Comparison of ENCODE assay signal across 7 cellular contexts in genomic region chr20:37524859-37525708, GRCh38. TPM values are rescaled to one million over a fixed set of nuclear protein-coding genes. Genes with fewer than 3 reads are reported as not detected.
A peak's percentile ranks its signal among the peaks of the same experiment; 100 is the strongest.
DNase-seq lines count a peak whose midpoint lies in the region; ATAC-seq and TF ChIP-seq lines count a peak whose summit lies in the region.

No MANE protein-coding gene starts in this region.

- H3K4me3 Mint-ChIP-seq in GM23338 = peak overlapping the region; percentile 94

- H3K9ac ChIP-seq in fibroblast of lung (ENCODE audit: insufficient read depth, low read length) = no peak overlapping the region

- H3K27me3 ChIP-seq in GM23338 (ENCODE audit: insufficient read depth) (no peaks in the 10 kb centered on the region), fibroblast of lung (ENCODE audit: control insufficient read depth, insufficient read depth, low read length) (no peaks in the 10 kb centered on the region), spleen (replicated peaks in 1 of 7) (no peaks in the 10 kb centered on the region)

- intact Hi-C loops in spleen (cut with DNase I; ENCODE audit: low total_unique reads) = loop anchor here (5.0 kb wide), 1 partner anchor 328 kb away; no protein-coding TSS in a partner anchor

- WGBS in spleen, 5 donors = 60 to 86% (median 65%) methylated on average over 5 to 6 of the region's 6 CpGs

- peaks cover 19% of the 10 kb centered on the region for H3K9me3 Mint-ChIP-seq in GM23338

- peaks cover 61% of the 10 kb centered on the region for H3K4me1 Mint-ChIP-seq in GM23338

- H3F3A ChIP-seq in GM23338 (replicated peaks; ENCODE audit: low read depth) = no peaks in the 10 kb centered on the region

- peaks cover 74% of the 10 kb centered on the region for H3K79me2 ChIP-seq in GM23338 (replicated peaks; ENCODE audit: insufficient read depth)
- H3K79me2 ChIP-seq in fibroblast of lung (ENCODE audit: control insufficient read depth, insufficient read depth, low read length) = peaks cover 64% of the 10 kb centered on the region

- H3K36me3 ChIP-seq in GM23338 (ENCODE audit: insufficient read depth) (no peaks in the 10 kb centered on the region; the same call in 1 of the 2 replicates), fibroblast of lung (ENCODE audit: control insufficient read depth, insufficient read depth, low read length) (peaks cover 3% of the 10 kb centered on the region), spleen (peaks cover 0 to 25% (median 0%) of the 10 kb centered on the region in 6 donors)

- H3K4me2 ChIP-seq in GM23338 (peak overlapping the region; percentile 93), fibroblast of lung (ENCODE audit: extremely low read depth, insufficient read depth, low read length) (peak overlapping the region; percentile 33)

- H3K27ac ChIP-seq in GM23338 (ENCODE audit: low read depth) (no peak overlapping the region; the same call in 1 of the 2 replicates), RWPE1 (peak overlapping the region; percentile 97), fibroblast of lung (ENCODE audit: insufficient read depth, low read length) (no peak overlapping the region), spleen (peak overlapping the region in 2 of 8 donors; percentile 19 to 98)

- H3K9me3 ChIP-seq in fibroblast of lung (ENCODE audit: control insufficient read depth, insufficient read depth, low read depth, low read length) (no peaks in the 10 kb centered on the region), spleen (no peaks in the 10 kb centered on the region)

- no peaks in the 10 kb centered on the region for H3K9me2 ChIP-seq in GM23338 (ENCODE audit: insufficient read depth)

- no peak for DNase-seq in GM23338 (ENCODE audit: low spot score)
- peak; percentile 100 for DNase-seq in RWPE1 (ENCODE audit: low spot score)
- peak in 1 of 2 donors; percentile 69 for DNase-seq in fibroblast of lung (ENCODE audit: low read depth in 2 of 2)
- DNase-seq in spleen = peak; percentile 39
- DNase-seq in mucosa of gallbladder (ENCODE audit: low spot score) = no peak
- no peak for DNase-seq in NCI-H128 (lab: John Stamatoyannopoulos, UW; ENCODE audit: unreplicated experiment)

- POLR2A ChIA-PET in RWPE1 (lab: Yijun Ruan, JAX; ENCODE audit: low non-redundant PET) = no interaction called here

- TF ChIP-seq POLR2A in spleen (IDR thresholded peaks at IDR 0.05) = no peak

- H3K4me3 ChIP-seq in GM23338 = peak overlapping the region; percentile 84
- H3K4me3 ChIP-seq in fibroblast of lung (replicated peaks in 1 of 4; ENCODE audit: control extremely low read depth in 1 of 4, insufficient read depth in 1 of 4, low read depth in 3 of 4, low read length in 4 of 4) = no peak overlapping the region
- peak overlapping the region in 1 of 8 donors; percentile 98 for H3K4me3 ChIP-seq in spleen

- no peak for TF ChIP-seq CTCF in GM23338 (conservative IDR thresholded peaks at IDR 0.05; ENCODE audit: low read depth in 2 of 2)
- TF ChIP-seq CTCF in RWPE1 (conservative IDR thresholded peaks at IDR 0.05; ENCODE audit: low read depth) = no peak
- TF ChIP-seq CTCF in fibroblast of lung (conservative IDR thresholded peaks at IDR 0.05 in 1 of 2, IDR thresholded peaks at IDR 0.05 in 1 of 2; ENCODE audit: low read depth in 1 of 2, low read length in 2 of 2) = no peak
- no peak for TF ChIP-seq CTCF in spleen (IDR thresholded peaks at IDR 0.05 in 8 of 11, conservative IDR thresholded peaks at IDR 0.05 in 3 of 11)

- CTCF ChIA-PET in RWPE1 (lab: Yijun Ruan, JAX) = interaction anchor here (0.6 kb wide), 2 partner anchors 9 to 329 kb away, joined by 3 read pairs; no protein-coding TSS in a partner anchor

- H3K27ac Mint-ChIP-seq in GM23338 = peak overlapping the region; percentile 17

- H2AFZ ChIP-seq in GM23338 (no peak overlapping the region), fibroblast of lung (ENCODE audit: low read length) (no peak overlapping the region)

- peaks cover 45% of the 10 kb centered on the region for H3K36me3 Mint-ChIP-seq in GM23338 (ENCODE audit: low read depth)

- H3K4me1 ChIP-seq in GM23338 (ENCODE audit: insufficient read depth) (peaks cover 49% of the 10 kb centered on the region), fibroblast of lung (ENCODE audit: control insufficient read depth, extremely low read depth, insufficient read depth, low read length) (peaks cover 10% of the 10 kb centered on the region), spleen (peaks cover 16 to 87% (median 63%) of the 10 kb centered on the region in 6 donors)

- H4K20me1 ChIP-seq in GM23338 (replicated peaks; ENCODE audit: insufficient read depth) (peaks cover 27% of the 10 kb centered on the region), fibroblast of lung (ENCODE audit: control insufficient read depth, extremely low read depth, insufficient read depth, low read length) (peaks cover 2% of the 10 kb centered on the region)

- H3K27me3 Mint-ChIP-seq in GM23338 (ENCODE audit: insufficient read depth, low read depth, poor library complexity) = peaks cover 21% of the 10 kb centered on the region

- no peak for ATAC-seq in GM23338
- no peak for ATAC-seq in GM19328 (IDR thresholded peaks at IDR 0.05; ENCODE audit: unreplicated experiment)

TF ChIP-seq in GM23338, 12 proteins besides CTCF, POLR2A, EP300 and RAD21 (continues in another document):
- TF ChIP-seq ZNF462 (CRISPR knock-in tag; IDR thresholded peaks at IDR 0.05) = no peak

RNA-seq across cellular contexts. Expression of gene BLCAP, which starts 2.6 kb away (rescaled TPM):
- total RNA-seq in GM23338 (2014; rRNA removed; shearing (Covaris generic)) = 63.5 and 64.8 TPM in 2 replicates
- polyA plus RNA-seq in GM23338 (2016; fragmentation: Nextera tagmentation; extraction: Ambion mirVana) (58.9 and 62.2 TPM in 2 replicates), fibroblast of lung (76.7 and 83.1 TPM in 2 replicates), spleen (10 to 100 TPM; 56.8 to 70.9 (median 59.0) TPM)
- total RNA-seq in fibroblast of lung (19.3 and 31.0 TPM in 2 replicates), spleen (10 to 100 TPM; 62.5 to 94.7 (median 69.5) TPM), mucosa of gallbladder (90.3 TPM)
- polyA plus RNA-seq in fibroblast of lung (2012) = 42.8 and 45.3 TPM in 2 replicates
- polyA minus RNA-seq in fibroblast of lung (ENCODE audit: low replicate concordance) = 79.0 and 91.3 TPM in 2 replicates

RNA-seq across cellular contexts. Expression of gene NNAT, which starts 4.0 kb away (rescaled TPM):
- total RNA-seq in GM23338 (2014; rRNA removed; shearing (Covaris generic)) = 1.6 and 4.3 TPM in 2 replicates
- polyA plus RNA-seq in GM23338 (2016; fragmentation: Nextera tagmentation; extraction: Ambion mirVana) (2.8 and 4.9 TPM in 2 replicates), fibroblast of lung (0.74 and 2.4 TPM in 2 replicates), spleen (under 1 TPM; 0.24 to 0.35 (median 0.29) TPM)
- total RNA-seq in fibroblast of lung (0.26 and 0.83 TPM in 2 replicates), spleen (under 1 TPM in 2 of 7 donors, not detected in 5; 0.20 to 0.29 TPM), mucosa of gallbladder (6.3 TPM)
- 0.66 and 3.9 TPM in 2 replicates for polyA plus RNA-seq in fibroblast of lung (2012)
- polyA minus RNA-seq in fibroblast of lung (ENCODE audit: low replicate concordance) = 0.33 TPM in 1 of 2 replicates, not detected in the other

Comparison
In these comparisons a context has a peak if more than half of its experiments do, and no peak if none do; other contexts are left out.
1. DNase-seq: peak in RWPE1 (single experiment) and spleen (single experiment); none in GM23338 (single experiment), mucosa of gallbladder (single experiment) and NCI-H128 (single experiment).